ENCODE assay signal across 1 cellular context in genomic region chr1:27671964-27672749, GRCh38.
A peak's percentile ranks its signal among the peaks of the same experiment; 100 is the strongest.
TF ChIP-seq lines count a peak whose summit lies in the region.

A gene with protein sequence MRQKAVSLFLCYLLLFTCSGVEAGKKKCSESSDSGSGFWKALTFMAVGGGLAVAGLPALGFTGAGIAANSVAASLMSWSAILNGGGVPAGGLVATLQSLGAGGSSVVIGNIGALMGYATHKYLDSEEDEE (minus strand): TSS chr1:27672192. CDS start chr1:27669314, 2,878 bp downstream.

TF ChIP-seq in K562, 482 proteins besides CTCF, POLR2A, EP300 and RAD21 (continued from another document):
- peak; percentile 50; the same call in 1 of the 2 replicates for TF ChIP-seq PHF8 (IDR thresholded peaks at IDR 0.05; ENCODE audit: borderline replicate concordance, low read length)
- TF ChIP-seq PHB (CRISPR knock-in tag; IDR thresholded peaks at IDR 0.05) = no peak
- no peak for TF ChIP-seq ZNF239 (CRISPR knock-in tag; IDR thresholded peaks at IDR 0.05)
- peak; percentile 60 for TF ChIP-seq MEIS2 (IDR thresholded peaks at IDR 0.05; ENCODE audit: partially characterized antibody)
- TF ChIP-seq MCM7 (IDR thresholded peaks at IDR 0.05) = no peak
- TF ChIP-seq ZNF324 (CRISPR knock-in tag; IDR thresholded peaks at IDR 0.05) = no peak
- TF ChIP-seq SMAD3 (CRISPR knock-in tag; conservative IDR thresholded peaks at IDR 0.05) = no peak
- TF ChIP-seq, protein P1, sequence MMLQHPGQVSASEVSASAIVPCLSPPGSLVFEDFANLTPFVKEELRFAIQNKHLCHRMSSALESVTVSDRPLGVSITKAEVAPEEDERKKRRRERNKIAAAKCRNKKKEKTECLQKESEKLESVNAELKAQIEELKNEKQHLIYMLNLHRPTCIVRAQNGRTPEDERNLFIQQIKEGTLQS (IDR thresholded peaks at IDR 0.05) = no peak
- TF ChIP-seq, protein P1 (CRISPR knock-in tag; conservative IDR thresholded peaks at IDR 0.05) = peak; percentile 73; the same call in 1 of the 2 replicates
- TF ChIP-seq, protein P2, sequence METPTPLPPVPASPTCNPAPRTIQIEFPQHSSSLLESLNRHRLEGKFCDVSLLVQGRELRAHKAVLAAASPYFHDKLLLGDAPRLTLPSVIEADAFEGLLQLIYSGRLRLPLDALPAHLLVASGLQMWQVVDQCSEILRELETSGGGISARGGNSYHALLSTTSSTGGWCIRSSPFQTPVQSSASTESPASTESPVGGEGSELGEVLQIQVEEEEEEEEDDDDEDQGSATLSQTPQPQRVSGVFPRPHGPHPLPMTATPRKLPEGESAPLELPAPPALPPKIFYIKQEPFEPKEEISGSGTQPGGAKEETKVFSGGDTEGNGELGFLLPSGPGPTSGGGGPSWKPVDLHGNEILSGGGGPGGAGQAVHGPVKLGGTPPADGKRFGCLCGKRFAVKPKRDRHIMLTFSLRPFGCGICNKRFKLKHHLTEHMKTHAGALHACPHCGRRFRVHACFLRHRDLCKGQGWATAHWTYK (CRISPR knock-in tag; IDR thresholded peaks at IDR 0.05) = no peak
- no peak for TF ChIP-seq ZNF644 (tag; IDR thresholded peaks at IDR 0.05; ENCODE audit: low read depth)
- no peak for TF ChIP-seq ETV1 (tag; conservative IDR thresholded peaks at IDR 0.05; ENCODE audit: low read depth)
- no peak for TF ChIP-seq TAL1 (IDR thresholded peaks at IDR 0.05)
- TF ChIP-seq, protein P3, sequence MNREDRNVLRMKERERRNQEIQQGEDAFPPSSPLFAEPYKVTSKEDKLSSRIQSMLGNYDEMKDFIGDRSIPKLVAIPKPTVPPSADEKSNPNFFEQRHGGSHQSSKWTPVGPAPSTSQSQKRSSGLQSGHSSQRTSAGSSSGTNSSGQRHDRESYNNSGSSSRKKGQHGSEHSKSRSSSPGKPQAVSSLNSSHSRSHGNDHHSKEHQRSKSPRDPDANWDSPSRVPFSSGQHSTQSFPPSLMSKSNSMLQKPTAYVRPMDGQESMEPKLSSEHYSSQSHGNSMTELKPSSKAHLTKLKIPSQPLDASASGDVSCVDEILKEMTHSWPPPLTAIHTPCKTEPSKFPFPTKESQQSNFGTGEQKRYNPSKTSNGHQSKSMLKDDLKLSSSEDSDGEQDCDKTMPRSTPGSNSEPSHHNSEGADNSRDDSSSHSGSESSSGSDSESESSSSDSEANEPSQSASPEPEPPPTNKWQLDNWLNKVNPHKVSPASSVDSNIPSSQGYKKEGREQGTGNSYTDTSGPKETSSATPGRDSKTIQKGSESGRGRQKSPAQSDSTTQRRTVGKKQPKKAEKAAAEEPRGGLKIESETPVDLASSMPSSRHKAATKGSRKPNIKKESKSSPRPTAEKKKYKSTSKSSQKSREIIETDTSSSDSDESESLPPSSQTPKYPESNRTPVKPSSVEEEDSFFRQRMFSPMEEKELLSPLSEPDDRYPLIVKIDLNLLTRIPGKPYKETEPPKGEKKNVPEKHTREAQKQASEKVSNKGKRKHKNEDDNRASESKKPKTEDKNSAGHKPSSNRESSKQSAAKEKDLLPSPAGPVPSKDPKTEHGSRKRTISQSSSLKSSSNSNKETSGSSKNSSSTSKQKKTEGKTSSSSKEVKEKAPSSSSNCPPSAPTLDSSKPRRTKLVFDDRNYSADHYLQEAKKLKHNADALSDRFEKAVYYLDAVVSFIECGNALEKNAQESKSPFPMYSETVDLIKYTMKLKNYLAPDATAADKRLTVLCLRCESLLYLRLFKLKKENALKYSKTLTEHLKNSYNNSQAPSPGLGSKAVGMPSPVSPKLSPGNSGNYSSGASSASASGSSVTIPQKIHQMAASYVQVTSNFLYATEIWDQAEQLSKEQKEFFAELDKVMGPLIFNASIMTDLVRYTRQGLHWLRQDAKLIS (CRISPR knock-in tag; IDR thresholded peaks at IDR 0.05) = no peak
- no peak for TF ChIP-seq MXI1 (IDR thresholded peaks at IDR 0.05; ENCODE audit: low read depth, low read length)
- no peak for TF ChIP-seq PCBP1 (IDR thresholded peaks at IDR 0.05; ENCODE audit: low read depth, low read length, poor library complexity, severe bottlenecking)
